Comparison of ENCODE assay signal across 11 cellular contexts in the genomic region with DNA sequence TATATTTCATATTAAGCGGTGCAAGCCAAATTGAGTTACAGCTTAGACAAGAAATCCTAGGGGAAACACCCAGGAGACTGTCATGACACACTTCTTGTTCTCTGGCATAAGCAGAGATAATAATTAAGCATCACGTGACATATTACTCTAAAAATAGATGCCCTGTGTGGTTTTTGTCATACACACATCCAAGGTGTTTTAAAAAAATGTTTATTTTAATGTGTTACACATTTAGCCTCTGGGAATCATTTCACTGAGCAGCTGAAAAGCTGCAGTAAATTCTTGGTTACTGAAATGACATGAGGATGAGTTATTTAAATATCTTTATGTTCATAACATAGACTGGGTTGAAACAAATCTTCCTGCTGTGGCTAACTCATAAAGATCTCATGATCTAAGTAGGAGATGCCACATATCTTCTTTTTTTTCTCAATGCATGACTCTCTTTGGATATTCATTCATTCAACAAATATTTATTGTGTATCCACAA. TPM values are rescaled to one million over a fixed set of nuclear protein-coding genes. Genes with fewer than 3 reads are reported as not detected.
DNase-seq lines count a peak whose midpoint lies in the region; ATAC-seq, FAIRE-seq and TF ChIP-seq lines count a peak whose summit lies in the region.
"Had no signal": no experiment of that assay in that cellular context is flagged by ENCODE, and none has a peak within 500 bp of the region (broad histone marks: within the 10 kb centered on the region; RNA-seq: fewer than 3 reads in every experiment).

No MANE protein-coding gene starts in this region.

- no peak for FAIRE-seq in GM12878 (lab: Jason Lieb, UNC)

- in situ Hi-C loops in GM12878 (cut with MboI): no loop called here

- H3K9me3 ChIP-seq in GM12878 (replicated peaks; ENCODE audit: control insufficient read depth, insufficient read depth, low read length): peaks cover 23% of the 10 kb centered on the region

- H2AFZ ChIP-seq in GM12878 (ENCODE audit: control insufficient read depth, low read depth, low read length): no peak overlapping the region; the same call in 1 of the 2 replicates

- H3K79me2 ChIP-seq in GM12878 (ENCODE audit: control insufficient read depth, insufficient read depth, low read length): no peaks in the 10 kb centered on the region

- H4K20me1 ChIP-seq in GM12878 (ENCODE audit: control insufficient read depth, insufficient read depth): no peaks in the 10 kb centered on the region

- no peak for TF ChIP-seq POLR2A in GM12878 (IDR thresholded peaks at IDR 0.05; ENCODE audit: low read depth, low read length)

- TF ChIP-seq RAD21 in GM12878 (IDR thresholded peaks at IDR 0.05; ENCODE audit: insufficient read depth, low read depth, low read length): no peak

- H3K4me1 Mint-ChIP-seq in activated CD8-positive, alpha-beta memory T cell treated with anti-CD3 and anti-CD28 coated beads, Interleukin-2, amount 10 ng/mL, durations not matched to agents 7 days and 5 days: peaks cover 17% of the 10 kb centered on the region

- ATAC-seq in GM19035 (IDR thresholded peaks at IDR 0.05; ENCODE audit: unreplicated experiment) (peak; percentile 42), HG03039 (IDR thresholded peaks at IDR 0.05; ENCODE audit: unreplicated experiment) (peak; percentile 47), GM12878 (peak; percentile 72)
- no peak for ATAC-seq in activated CD8-positive, alpha-beta memory T cell treated with anti-CD3 and anti-CD28 coated beads, Interleukin-2, amount 10 ng/mL, durations not matched to agents 7 days and 5 days

- TF ChIP-seq EP300 in GM12878 (IDR thresholded peaks at IDR 0.05; ENCODE audit: borderline replicate concordance in 1 of 2, control insufficient read depth in 1 of 2, low read depth in 2 of 2, low read length in 2 of 2): no peak

- H3K4me3 ChIP-seq in GM12878: no peak overlapping the region
- H3K4me3 ChIP-seq: upper lobe of left lung had no signal

- peak overlapping the region; percentile 56 for H3K27ac ChIP-seq in GM12878 (ENCODE audit: control insufficient read depth, insufficient read depth)
- H3K27ac ChIP-seq: upper lobe of left lung had no signal

- RAD21 ChIA-PET in GM12878 (lab: Charles Lee; ENCODE audit: unreplicated experiment): interaction anchor here (0.7 to 3.4 kb wide), 12 partner anchors 34 to 116 kb away, joined by 3 to 21 read pairs (median 4); no protein-coding TSS in a partner anchor

- H3K27ac Mint-ChIP-seq in activated CD8-positive, alpha-beta memory T cell treated with anti-CD3 and anti-CD28 coated beads, Interleukin-2, amount 10 ng/mL, durations not matched to agents 7 days and 5 days: no peak overlapping the region

- no peaks in the 10 kb centered on the region for H3K27me3 Mint-ChIP-seq in activated CD8-positive, alpha-beta memory T cell treated with anti-CD3 and anti-CD28 coated beads, Interleukin-2, amount 10 ng/mL, durations not matched to agents 7 days and 5 days

- no peak for TF ChIP-seq CTCF in GM12878 (IDR thresholded peaks at IDR 0.05 in 2 of 3, conservative IDR thresholded peaks at IDR 0.05 in 1 of 3; ENCODE audit: control insufficient read depth in 2 of 3, extremely low read depth in 1 of 3, insufficient read depth in 1 of 3, low read depth in 3 of 3, low read length in 3 of 3)

- no peaks in the 10 kb centered on the region; a peak in 1 of 4 replicates for H3K36me3 ChIP-seq in GM12878 (ENCODE audit: control insufficient read depth in 2 of 2, insufficient read depth in 2 of 2, low read length in 1 of 2)
- H3K36me3 ChIP-seq: upper lobe of left lung had no signal

- peak overlapping the region; percentile 59 for H3K4me2 ChIP-seq in GM12878 (ENCODE audit: control insufficient read depth, insufficient read depth)

- CTCF ChIA-PET in GM12878 (lab: Yijun Ruan, JAX): interaction anchor here (0.8 to 5.1 kb wide), 6 partner anchors 17 to 839 kb away, joined by 3 to 43 read pairs (median 8); a partner anchor contains a TSS
- CTCF ChIA-PET in activated CD8-positive, alpha-beta memory T cell treated with anti-CD3 and anti-CD28 coated beads, Interleukin-2, amount 10 ng/mL, durations not matched to agents 7 days and 5 days (lab: Charles Lee): interaction anchor here (1.2 to 1.5 kb wide), 2 partner anchors 36 to 61 kb away, joined by 4 to 5 read pairs; no protein-coding TSS in a partner anchor

- H3K9ac ChIP-seq in GM12878 (ENCODE audit: control insufficient read depth, insufficient read depth, low read length): no peak overlapping the region

- H3K4me3 Mint-ChIP-seq in activated CD8-positive, alpha-beta memory T cell treated with anti-CD3 and anti-CD28 coated beads, Interleukin-2, amount 10 ng/mL, durations not matched to agents 7 days and 5 days: no peak overlapping the region

- peaks cover 59% of the 10 kb centered on the region for H3K36me3 Mint-ChIP-seq in activated CD8-positive, alpha-beta memory T cell treated with anti-CD3 and anti-CD28 coated beads, Interleukin-2, amount 10 ng/mL, durations not matched to agents 7 days and 5 days

- peaks cover 14% of the 10 kb centered on the region for H3K4me1 ChIP-seq in GM12878 (ENCODE audit: control insufficient read depth, insufficient read depth, low read length)
- H3K4me1 ChIP-seq: upper lobe of left lung had no signal

- intact Hi-C loops in GM12878 (cut with micrococcal nuclease; ENCODE audit: unreplicated experiment): loop anchor here (1.0 to 2.0 kb wide), 2 partner anchors 41 to 50 kb away; no protein-coding TSS in a partner anchor

- 43% methylated on average over 2 of the region's 2 CpGs for WGBS in GM12878 (ENCODE audit: insufficient coverage, insufficient replicate concordance, low lambda C conversion rate, missing lambda C conversion rate)

- POLR2A ChIA-PET in GM12878 (lab: Charles Lee): interaction anchor here (0.6 to 2.0 kb wide), 7 partner anchors 13 to 80 kb away, joined by 3 to 7 read pairs (median 4); a partner anchor contains a TSS

- BruUV-seq in GM12878 (replicated peaks; lab: Mats Ljungman, UMichigan): no TSS peak

- peaks cover 30% of the 10 kb centered on the region for H3K9me3 Mint-ChIP-seq in activated CD8-positive, alpha-beta memory T cell treated with anti-CD3 and anti-CD28 coated beads, Interleukin-2, amount 10 ng/mL, durations not matched to agents 7 days and 5 days (ENCODE audit: low read depth)

- SMC1A ChIA-PET in GM12878 (lab: Charles Lee; ENCODE audit: uncharacterized antibody, unreplicated experiment): interaction anchor here (0.7 to 4.2 kb wide), 18 partner anchors 9 to 107 kb away, joined by 3 to 44 read pairs (median 6); a partner anchor contains a TSS

- peak; percentile 17 for DNase-seq in AG20443 (ENCODE audit: low spot score)
- peak; percentile 50 for DNase-seq in GM12878 (ENCODE audit: low read depth, low spot score)
- no peak for DNase-seq in NAMALWA (ENCODE audit: low spot score)
- DNase-seq in activated CD8-positive, alpha-beta memory T cell treated with anti-CD3 and anti-CD28 coated beads, Interleukin-2, amount 10 ng/mL, durations not matched to agents 7 days and 5 days: no peak
- DNase-seq in NCI-H1417 treated with DMSO at 0.1 percent for 48 hours (lab: John Stamatoyannopoulos, UW): no peak
- no peak for DNase-seq in NCI-H2196 (lab: John Stamatoyannopoulos, UW; ENCODE audit: unreplicated experiment)
- DNase-seq: retina, upper lobe of left lung had no signal

- H3K27me3 ChIP-seq in GM12878 (replicated peaks in 1 of 2; ENCODE audit: control insufficient read depth in 2 of 2, insufficient read depth in 2 of 2, low read length in 1 of 2): no peaks in the 10 kb centered on the region
- H3K27me3 ChIP-seq: upper lobe of left lung had no signal

TF ChIP-seq in GM12878, 131 proteins besides CTCF, POLR2A, EP300 and RAD21 (continues in another document):
- TF ChIP-seq YBX1 (IDR thresholded peaks at IDR 0.05): no peak

RNA-seq across cellular contexts. Expression of a gene that starts 38.0 kb away (rescaled TPM):
- total RNA-seq in GM12878 (2013; cell fraction: nucleolus; rRNA removed): 17.5 and 19.5 TPM in 2 replicates
- total RNA-seq in GM12878 (2014; rRNA removed) (1.5 and 1.7 TPM in 2 replicates), GM12878 (2014; rRNA removed; fragmentation: Illumina TruSeq; extraction: Trizol) (2.3 and 3.0 TPM in 2 replicates), GM12878 (2021) (1.2 and 1.5 TPM in 2 replicates)
- 3.4 TPM for polyA plus RNA-seq in GM12878 (2011; ENCODE audit: low read depth)
- polyA plus RNA-seq in GM12878 (2011; rRNA removed) (5.3 and 8.9 TPM in 2 replicates), GM12878 (2014; fragmentation: Illumina TruSeq; extraction: Trizol) (4.7 and 5.0 TPM in 2 replicates), GM12878 (2014; fragmentation: Nextera tagmentation; extraction: Ambion mirVana) (1 to 10 TPM in 1 of 2 experiments, under 1 TPM in 1; 0.29 to 1.0 TPM), GM12878 (2014; rRNA removed) (4.2 and 4.5 TPM in 2 replicates), GM12878 (2016; fragmentation: Nextera tagmentation; extraction: Ambion mirVana) (under 1 TPM; 0.26 to 0.40 TPM)
- polyA plus RNA-seq in GM12878 (2011; cell fraction: cytosol; rRNA removed): 0.19 and 0.38 TPM in 2 replicates
- 20.3 and 21.5 TPM in 2 replicates for polyA plus RNA-seq in GM12878 (2011; cell fraction: nucleus; rRNA removed)
- polyA plus RNA-seq in GM12878 (2012): 2.7 and 4.9 TPM in 2 replicates
- 3.1 and 4.0 TPM in 2 replicates for polyA minus RNA-seq in GM12878 (2011; rRNA and poly(A)+ RNA removed)
- not detected in 2 replicates for polyA minus RNA-seq in GM12878 (2011; cell fraction: cytosol; rRNA and poly(A)+ RNA removed)
- polyA minus RNA-seq in GM12878 (2011; cell fraction: nucleus; rRNA and poly(A)+ RNA removed): 3.0 and 5.5 TPM in 2 replicates
- 1 to 10 TPM; 2.9 to 3.7 TPM for total RNA-seq in activated CD8-positive, alpha-beta memory T cell treated with anti-CD3 and anti-CD28 coated beads, Interleukin-2, amount 10 ng/mL, durations not matched to agents 7 days and 5 days
- polyA plus RNA-seq: fibroblast of lung had no signal

Comparison
In these comparisons a context has a peak if more than half of its experiments do, and no peak if none do; other contexts are left out.
1. DNase-seq: peak in AG20443 (single experiment) and GM12878 (single experiment); none in NAMALWA (single experiment), activated CD8-positive, alpha-beta memory T cell treated with anti-CD3 and anti-CD28 coated beads, Interleukin-2, amount 10 ng/mL, durations not matched to agents 7 days and 5 days (single experiment), NCI-H1417 treated with DMSO at 0.1 percent for 48 hours (single experiment) and NCI-H2196 (single experiment).